Comparison of ENCODE assay signal across 27 cellular contexts in genomic region chr3:4523710-4524422, GRCh38. TPM values are rescaled to one million over a fixed set of nuclear protein-coding genes. Genes with fewer than 3 reads are reported as not detected.
DNase-seq lines count a peak whose midpoint lies in the region; ATAC-seq, FAIRE-seq and TF ChIP-seq lines count a peak whose summit lies in the region.
"Had no signal": no experiment of that assay in that cellular context is flagged by ENCODE, and none has a peak within 500 bp of the region (broad histone marks: within the 10 kb centered on the region; RNA-seq: fewer than 3 reads in every experiment).

No MANE protein-coding gene starts in this region.

- no peaks in the 10 kb centered on the region for H4K20me1 ChIP-seq in K562 (replicated peaks; ENCODE audit: control insufficient read depth, insufficient read depth, low read length)

- H3K27ac ChIP-seq in heart left ventricle (peak overlapping the region in 7 of 12 donors; percentile 4 to 37 (median 8)), right cardiac atrium (ENCODE audit: low read length) (no peak overlapping the region), K562 (ENCODE audit: extremely low read depth, low read depth, low read length) (no peak overlapping the region), muscle layer of colon (ENCODE audit: low read depth, low read length) (peak overlapping the region; percentile 27), vagina (peak overlapping the region; percentile 34), transverse colon (peak overlapping the region in 2 of 4 donors; percentile 2 to 55)
- H3K27ac ChIP-seq: ovary, Peyer's patch, right lobe of liver, SJCRH30, upper lobe of right lung had no signal

- H3K4me1 ChIP-seq in heart left ventricle, result peaks cover 0 to 76% (median 37%) of the 10 kb centered on the region in 12 donors
- peaks cover 8% of the 10 kb centered on the region for H3K4me1 ChIP-seq in right cardiac atrium (ENCODE audit: control insufficient read depth, insufficient read depth, low read length)
- H3K4me1 ChIP-seq in K562 (replicated peaks in 1 of 2; ENCODE audit: control insufficient read depth in 2 of 2, insufficient read depth in 2 of 2, low read length in 2 of 2), result peaks cover 7 to 30% of the 10 kb centered on the region in 2 experiments; a peak in 4 of 5 replicates
- peaks cover 28% of the 10 kb centered on the region for H3K4me1 ChIP-seq in muscle layer of colon (ENCODE audit: insufficient read depth, low read length)
- H3K4me1 ChIP-seq in vagina, result peaks cover 25% of the 10 kb centered on the region
- peaks cover 3 to 19% (median 8%) of the 10 kb centered on the region in 4 donors for H3K4me1 ChIP-seq in transverse colon
- H3K4me1 ChIP-seq: right lobe of liver, SJCRH30 had no signal

- H3K27me3 ChIP-seq in heart left ventricle (no peaks in the 10 kb centered on the region), right cardiac atrium (ENCODE audit: control insufficient read depth, insufficient read depth) (no peaks in the 10 kb centered on the region), K562 (ENCODE audit: control insufficient read depth in 2 of 2, insufficient read depth in 2 of 2, low read length in 2 of 2) (no peaks in the 10 kb centered on the region), muscle layer of colon (ENCODE audit: control insufficient read depth in 1 of 2, insufficient read depth in 2 of 2, low read length in 2 of 2) (no peaks in the 10 kb centered on the region), vagina (no peaks in the 10 kb centered on the region), transverse colon (no peaks in the 10 kb centered on the region)
- H3K27me3 ChIP-seq: ovary, Peyer's patch, right lobe of liver, SJCRH30, upper lobe of right lung had no signal

- BruUV-seq in K562 (replicated peaks; lab: Mats Ljungman, UMichigan), result no TSS peak

- peaks cover 3% of the 10 kb centered on the region; the same call in 1 of the 3 replicates for H3K79me2 ChIP-seq in K562 (ENCODE audit: control insufficient read depth, insufficient read depth, low read length)

- intact Hi-C loops in heart left ventricle (cut with DNase I) (no loop called here), right cardiac atrium (cut with DNase I) (no loop called here), K562 (cut with micrococcal nuclease) (no loop called here), vagina (cut with DNase I) (no loop called here), transverse colon (cut with DNase I; ENCODE audit: low total_unique reads) (no loop called here)

- CTCF ChIA-PET in K562 (lab: Yijun Ruan, JAX; ENCODE audit: low intra/inter-chr PET ratio), result no interaction called here

- H3K9me1 ChIP-seq in K562 (ENCODE audit: control insufficient read depth, insufficient read depth, low read length), result no peaks in the 10 kb centered on the region

- TF ChIP-seq EP300 in K562 (IDR thresholded peaks at IDR 0.05; ENCODE audit: low read length) (no peak), transverse colon (IDR thresholded peaks at IDR 0.05; ENCODE audit: low read depth) (no peak)

- ATAC-seq in heart left ventricle (peak in 1 of 4 donors; percentile 33), right cardiac atrium (no peak), K562 (peak; percentile 46)
- ATAC-seq: natural killer cell; right lobe of liver; stimulated activated naive CD8-positive, alpha-beta T cell treated with anti-CD3 and anti-CD28 coated beads, Interleukin-15, amount 100 ng/mL, for 72 hours; upper lobe of right lung had no signal

- POLR2A ChIA-PET in K562 (lab: Yijun Ruan, JAX), result interaction anchor here (0.6 to 2.8 kb wide), 11 partner anchors 9 to 1982 kb away, joined by 3 to 14 read pairs (median 4); partner anchors contain the start of gene ITPR1

- H3K9ac ChIP-seq in K562 (ENCODE audit: insufficient read depth in 1 of 2, low read depth in 2 of 2, low read length in 2 of 2), result no peak overlapping the region
- no peak overlapping the region for H3K9ac ChIP-seq in muscle layer of colon (ENCODE audit: low read length)

- no peak overlapping the region for H3K4me2 ChIP-seq in K562 (ENCODE audit: insufficient read depth, low read length)

- no peak overlapping the region for H3K4me3 ChIP-seq in heart left ventricle
- no peak overlapping the region for H3K4me3 ChIP-seq in right cardiac atrium (ENCODE audit: low read length)
- no peak overlapping the region for H3K4me3 ChIP-seq in K562
- peak overlapping the region in 1 of 2 donors; percentile 9 for H3K4me3 ChIP-seq in muscle layer of colon (ENCODE audit: low read depth in 1 of 2, low read length in 2 of 2)
- H3K4me3 ChIP-seq in vagina, result no peak overlapping the region
- H3K4me3 ChIP-seq in transverse colon, result no peak overlapping the region
- H3K4me3 ChIP-seq: ovary, Peyer's patch, right lobe of liver, SJCRH30, upper lobe of right lung had no signal

- no peak for TF ChIP-seq CTCF in heart left ventricle (IDR thresholded peaks at IDR 0.05)
- TF ChIP-seq CTCF in K562 (IDR thresholded peaks at IDR 0.05 in 2 of 3, conservative IDR thresholded peaks at IDR 0.05 in 1 of 3; ENCODE audit: insufficient read depth in 2 of 3, low read depth in 1 of 3, low read length in 3 of 3), result no peak
- no peak for TF ChIP-seq CTCF in vagina (IDR thresholded peaks at IDR 0.05)
- TF ChIP-seq CTCF in transverse colon (IDR thresholded peaks at IDR 0.05), result no peak

- H3K36me3 ChIP-seq in heart left ventricle, result peaks cover 0 to 10% (median 5%) of the 10 kb centered on the region in 9 donors
- no peaks in the 10 kb centered on the region; the same call in 2 of the 3 replicates for H3K36me3 ChIP-seq in K562 (ENCODE audit: control insufficient read depth, insufficient read depth, low read length)
- H3K36me3 ChIP-seq in muscle layer of colon (ENCODE audit: insufficient read depth, low read length), result no peaks in the 10 kb centered on the region
- no peaks in the 10 kb centered on the region for H3K36me3 ChIP-seq in vagina
- no peaks in the 10 kb centered on the region for H3K36me3 ChIP-seq in transverse colon
- H3K36me3 ChIP-seq: ovary, Peyer's patch, right lobe of liver, SJCRH30, upper lobe of right lung had no signal

- TF ChIP-seq POLR2A in heart left ventricle (IDR thresholded peaks at IDR 0.05), result no peak
- no peak for TF ChIP-seq POLR2A in K562 (conservative IDR thresholded peaks at IDR 0.05)
- no peak for TF ChIP-seq POLR2A in vagina (IDR thresholded peaks at IDR 0.05)
- no peak for TF ChIP-seq POLR2A in transverse colon (IDR thresholded peaks at IDR 0.05)

- H3K9me3 ChIP-seq in heart left ventricle, result no peaks in the 10 kb centered on the region
- H3K9me3 ChIP-seq in right cardiac atrium (ENCODE audit: control insufficient read depth, low read length), result no peaks in the 10 kb centered on the region
- H3K9me3 ChIP-seq in K562 (replicated peaks; ENCODE audit: control insufficient read depth, insufficient read depth, low read depth, low read length), result no peaks in the 10 kb centered on the region
- no peaks in the 10 kb centered on the region for H3K9me3 ChIP-seq in muscle layer of colon (ENCODE audit: low read length)
- H3K9me3 ChIP-seq in vagina, result no peaks in the 10 kb centered on the region
- H3K9me3 ChIP-seq in transverse colon, result no peaks in the 10 kb centered on the region
- H3K9me3 ChIP-seq: ovary, Peyer's patch, right lobe of liver, SJCRH30, upper lobe of right lung had no signal

- in situ Hi-C loops in K562 (cut with MboI), result no loop called here
- in situ Hi-C loops in transverse colon (cut with MboI; ENCODE audit: low pct_ligation_motif_present in 1 of 4, low pct_unique_long_range_greater_than_20kb in 1 of 4, low sequenced_read_pairs in 3 of 4), result no loop called here

- TF ChIP-seq RAD21 in K562 (CRISPR knock-in tag; conservative IDR thresholded peaks at IDR 0.05 in 1 of 2, IDR thresholded peaks at IDR 0.05 in 1 of 2), result no peak

- no peak for FAIRE-seq in K562 (lab: Jason Lieb, UNC)
- FAIRE-seq: A204.1 had no signal

- DNase-seq in heart left ventricle (no peak), right cardiac atrium (no peak), K562 (ENCODE audit: extremely low read depth in 1 of 4, low spot score in 3 of 4) (peak in 1 of 4 experiments; percentile 27), vagina (ENCODE audit: extremely low spot score in 2 of 2) (no peak), Ammon's horn (ENCODE audit: low spot score) (no peak), transverse colon (no peak)
- DNase-seq in activated naive CD4-positive, alpha-beta T cell (lab: John Stamatoyannopoulos, UW), result no peak
- DNase-seq: activated CD4-positive, alpha-beta T cell treated with anti-CD3 and anti-CD28 coated beads, Interleukin-2, amount 10 ng/mL, durations not matched to agents 24 days and 14 days; activated naive CD4-positive, alpha-beta T cell treated with anti-CD3 and anti-CD28 coated beads, Interleukin-2, amount 50 U/mL, for 16 hours; activated T-cell treated with anti-CD3 and anti-CD28 coated beads, Interleukin-2, amount 50 U/mL, for 48 hours; AML-193; COR-L47; GDM1; head of caudate nucleus; KG1; natural killer cell; NCI-H1436 treated with DMSO at 0.1 percent for 48 hours; NCI-H524; ovary; Peyer's patch; right lobe of liver; SJCRH30; stimulated activated CD4-positive, alpha-beta T cell treated with anti-CD3 and anti-CD28 coated beads, Interleukin-15, amount 100 ng/mL, for 24 hours; stimulated activated naive CD8-positive, alpha-beta T cell treated with anti-CD3 and anti-CD28 coated beads, Interleukin-15, amount 100 ng/mL, for 72 hours; upper lobe of right lung had no signal

- WGBS in heart left ventricle, 4 donors, result 27 to 33% (median 30%) methylated on average over 10 of the region's 10 CpGs
- 37% methylated on average over 10 of the region's 10 CpGs for WGBS in right cardiac atrium
- WGBS in K562 (ENCODE audit: insufficient coverage, low coverage, missing lambda C conversion rate), result 28% methylated on average over 8 of the region's 10 CpGs
- 47 to 55% methylated on average over 8 to 10 of the region's 10 CpGs for WGBS in transverse colon (ENCODE audit: low coverage in 1 of 2), 2 donors

- no peak overlapping the region for H2AFZ ChIP-seq in K562 (ENCODE audit: low read depth, low read length)

RNA-seq across cellular contexts. Expression of gene ITPR1, which starts 30.7 kb away (rescaled TPM):
- total RNA-seq in heart left ventricle, result 10 to 100 TPM; 16.5 to 55.8 (median 20.1) TPM
- 10 to 100 TPM in 1 of 2 donors, 1 to 10 TPM in 1; 8.9 to 10.0 TPM for polyA plus RNA-seq in heart left ventricle
- 10 to 100 TPM; 32.5 to 59.0 (median 45.6) TPM for total RNA-seq in right cardiac atrium
- polyA plus RNA-seq in right cardiac atrium, result 13.9 TPM
- total RNA-seq in K562 (2011; cell fraction: chromatin; rRNA removed; ENCODE audit: low replicate concordance), result 159 and 255 TPM in 2 replicates
- total RNA-seq in K562 (2011; cell fraction: nucleolus; rRNA removed), result 75.7 and 94.0 TPM in 2 replicates
- total RNA-seq in K562 (2011; cell fraction: nucleoplasm; rRNA removed), result 134 and 202 TPM in 2 replicates
- total RNA-seq in K562 (2014; rRNA removed), result 22.4 and 22.9 TPM in 2 replicates
- 40.0 and 43.3 TPM in 2 replicates for total RNA-seq in K562 (2014; rRNA removed; fragmentation: Illumina TruSeq; extraction: Trizol)
- total RNA-seq in K562 (2015; rRNA removed; fragmentation: Illumina TruSeq; extraction: Trizol), result 31.1 and 32.3 TPM in 2 replicates
- 32.0 and 35.2 TPM in 2 replicates for total RNA-seq in K562 (2021)
- polyA plus RNA-seq in K562 (2011; rRNA removed), result 20.6 and 27.4 TPM in 2 replicates
- 5.8 and 10.0 TPM in 2 replicates for polyA plus RNA-seq in K562 (2011; cell fraction: cytosol; rRNA removed)
- polyA plus RNA-seq in K562 (2011; cell fraction: nucleus; rRNA removed), result 33.1 and 38.3 TPM in 2 replicates
- polyA plus RNA-seq in K562 (2012), result 25.5 and 30.9 TPM in 2 replicates
- 23.7 and 24.8 TPM in 2 replicates for polyA plus RNA-seq in K562 (2014; fragmentation: Illumina TruSeq; extraction: Trizol)
- polyA plus RNA-seq in K562 (2014; fragmentation: Nextera tagmentation; extraction: Ambion mirVana), result 10 to 100 TPM; 26.2 to 33.9 TPM
- polyA plus RNA-seq in K562 (2014; rRNA removed), result 17.7 and 23.5 TPM in 2 replicates
- 91.6 and 111 TPM in 2 replicates for polyA minus RNA-seq in K562 (2011; rRNA and poly(A)+ RNA removed)
- polyA minus RNA-seq in K562 (2011; cell fraction: cytosol; rRNA and poly(A)+ RNA removed), result 22.8 and 25.6 TPM in 2 replicates
- 77.7 and 104 TPM in 2 replicates for polyA minus RNA-seq in K562 (2011; cell fraction: nucleus; rRNA and poly(A)+ RNA removed)
- 108 TPM for total RNA-seq in vagina
- 10 to 100 TPM; 15.3 to 50.2 (median 28.7) TPM for total RNA-seq in transverse colon

RNA-seq across cellular contexts. Expression of gene SUMF1, which starts 56.8 kb away (rescaled TPM):
- 10 to 100 TPM in 5 of 9 donors, 1 to 10 TPM in 4; 5.8 to 21.1 (median 11.2) TPM for total RNA-seq in heart left ventricle
- polyA plus RNA-seq in heart left ventricle, result 10 to 100 TPM in 1 of 2 donors, 1 to 10 TPM in 1; 3.9 to 14.0 TPM
- 10 to 100 TPM in 3 of 4 donors, 1 to 10 TPM in 1; 9.6 to 14.4 (median 11.8) TPM for total RNA-seq in right cardiac atrium
- polyA plus RNA-seq in right cardiac atrium, result 7.8 TPM
- total RNA-seq in K562 (2011; cell fraction: chromatin; rRNA removed; ENCODE audit: low replicate concordance), result 20.5 and 21.4 TPM in 2 replicates
- 18.0 and 18.2 TPM in 2 replicates for total RNA-seq in K562 (2011; cell fraction: nucleolus; rRNA removed)
- 15.5 and 18.3 TPM in 2 replicates for total RNA-seq in K562 (2011; cell fraction: nucleoplasm; rRNA removed)
- 6.6 and 8.1 TPM in 2 replicates for total RNA-seq in K562 (2014; rRNA removed)
- total RNA-seq in K562 (2014; rRNA removed; fragmentation: Illumina TruSeq; extraction: Trizol), result 4.2 and 4.6 TPM in 2 replicates
- total RNA-seq in K562 (2015; rRNA removed; fragmentation: Illumina TruSeq; extraction: Trizol), result 4.1 and 4.6 TPM in 2 replicates
- total RNA-seq in K562 (2021), result 5.6 and 6.0 TPM in 2 replicates
- polyA plus RNA-seq in K562 (2011; rRNA removed), result 3.8 and 6.4 TPM in 2 replicates
- 5.6 and 16.4 TPM in 2 replicates for polyA plus RNA-seq in K562 (2011; cell fraction: cytosol; rRNA removed)
- 4.5 and 5.7 TPM in 2 replicates for polyA plus RNA-seq in K562 (2011; cell fraction: nucleus; rRNA removed)
- 3.5 and 4.1 TPM in 2 replicates for polyA plus RNA-seq in K562 (2012)
- 2.9 and 3.7 TPM in 2 replicates for polyA plus RNA-seq in K562 (2014; fragmentation: Illumina TruSeq; extraction: Trizol)
- polyA plus RNA-seq in K562 (2014; fragmentation: Nextera tagmentation; extraction: Ambion mirVana), result 1 to 10 TPM; 1.3 to 1.4 TPM
- polyA plus RNA-seq in K562 (2014; rRNA removed), result 5.2 and 7.4 TPM in 2 replicates
- 10.9 and 15.6 TPM in 2 replicates for polyA minus RNA-seq in K562 (2011; rRNA and poly(A)+ RNA removed)
- polyA minus RNA-seq in K562 (2011; cell fraction: cytosol; rRNA and poly(A)+ RNA removed), result 4.8 and 5.0 TPM in 2 replicates
- 22.3 and 23.8 TPM in 2 replicates for polyA minus RNA-seq in K562 (2011; cell fraction: nucleus; rRNA and poly(A)+ RNA removed)
- 65.6 TPM for total RNA-seq in vagina
- 10 to 100 TPM; 25.1 to 70.5 (median 65.3) TPM for total RNA-seq in transverse colon

Comparison
In these comparisons a context has a peak if more than half of its experiments do, and no peak if none do; other contexts are left out.
1. H3K27ac ChIP-seq: peak in heart left ventricle (7 of 12), muscle layer of colon (single experiment) and vagina (single experiment); none in right cardiac atrium (single experiment) and K562 (single experiment).